ENCODE assay signal across 8 cellular contexts in genomic region chr16:25838724-25839186, GRCh38.
DNase-seq lines count a peak whose midpoint lies in the region; ATAC-seq and TF ChIP-seq lines count a peak whose summit lies in the region.

No MANE protein-coding gene starts in this region.

- H3K4me3 Mint-ChIP-seq in activated naive CD4-positive, alpha-beta T cell treated with anti-CD3 and anti-CD28 coated beads for 36 hours = no peak overlapping the region

- no peak overlapping the region for H3K27ac Mint-ChIP-seq in activated naive CD4-positive, alpha-beta T cell treated with anti-CD3 and anti-CD28 coated beads for 36 hours

- no peak overlapping the region for H3K27ac ChIP-seq in left ventricle myocardium inferior (replicated peaks)

- no peaks in the 10 kb centered on the region for H3K9me3 ChIP-seq in left ventricle myocardium inferior (replicated peaks)

- no peaks in the 10 kb centered on the region for H3K4me1 ChIP-seq in left ventricle myocardium inferior

- H3K4me1 Mint-ChIP-seq in activated naive CD4-positive, alpha-beta T cell treated with anti-CD3 and anti-CD28 coated beads for 36 hours (ENCODE audit: low read depth) = no peaks in the 10 kb centered on the region

- H3K36me3 Mint-ChIP-seq in activated naive CD4-positive, alpha-beta T cell treated with anti-CD3 and anti-CD28 coated beads for 36 hours (ENCODE audit: low read depth) = no peaks in the 10 kb centered on the region

- peak; percentile 78 for TF ChIP-seq CTCF in left ventricle myocardium inferior (IDR thresholded peaks at IDR 0.05; ENCODE audit: borderline replicate concordance)
- TF ChIP-seq CTCF in retinal pigment epithelial cell (conservative IDR thresholded peaks at IDR 0.05; ENCODE audit: low read depth, low read length) = peak; percentile 63

- H3K36me3 ChIP-seq in left ventricle myocardium inferior = no peaks in the 10 kb centered on the region

- H3K4me3 ChIP-seq in left ventricle myocardium inferior (no peak overlapping the region), retinal pigment epithelial cell (ENCODE audit: low read length) (no peak overlapping the region)

- no peaks in the 10 kb centered on the region for H3K9me3 Mint-ChIP-seq in activated naive CD4-positive, alpha-beta T cell treated with anti-CD3 and anti-CD28 coated beads for 36 hours

- H3K27me3 Mint-ChIP-seq in activated naive CD4-positive, alpha-beta T cell treated with anti-CD3 and anti-CD28 coated beads for 36 hours (ENCODE audit: low read depth) = peaks cover 15% of the 10 kb centered on the region

- CTCF ChIA-PET in activated naive CD4-positive, alpha-beta T cell treated with anti-CD3 and anti-CD28 coated beads for 36 hours (lab: Charles Lee) = interaction anchor here (0.7 to 0.8 kb wide), 2 partner anchors 615 to 807 kb away, joined by 3 to 4 read pairs; no protein-coding TSS in a partner anchor

- ATAC-seq in GM21526 (IDR thresholded peaks at IDR 0.05; ENCODE audit: low FRiP score, unreplicated experiment) = no peak

- H3K27me3 ChIP-seq in left ventricle myocardium inferior (ENCODE audit: low read depth) = peaks cover 57% of the 10 kb centered on the region

- DNase-seq in Daoy (ENCODE audit: low read depth) (peak; percentile 0), HuH-7.5 (ENCODE audit: low spot score) (peak; percentile 6), NOMO-1 treated with DMSO at 0.1 percent for 48 hours (lab: John Stamatoyannopoulos, UW; ENCODE audit: unreplicated experiment) (peak; percentile 49), left ventricle myocardium inferior (no peak), retinal pigment epithelial cell (ENCODE audit: low read depth) (no peak), glomerular visceral epithelial cell (ENCODE audit: extremely low spot score) (no peak)
- peak; percentile 39 for DNase-seq in activated naive CD4-positive, alpha-beta T cell treated with anti-CD3 and anti-CD28 coated beads for 36 hours

- intact Hi-C loops in activated naive CD4-positive, alpha-beta T cell treated with anti-CD3 and anti-CD28 coated beads for 36 hours (cut with micrococcal nuclease) = loop anchor here (1.0 to 10.0 kb wide), 6 partner anchors 564 to 1619 kb away; no protein-coding TSS in a partner anchor
- intact Hi-C loops in left ventricle myocardium inferior (cut with micrococcal nuclease) = no loop called here

Comparison
In these comparisons a context has a peak if more than half of its experiments do, and no peak if none do; other contexts are left out.
1. DNase-seq: peak in Daoy (single experiment), HuH-7.5 (single experiment), NOMO-1 treated with DMSO at 0.1 percent for 48 hours (single experiment) and activated naive CD4-positive, alpha-beta T cell treated with anti-CD3 and anti-CD28 coated beads for 36 hours (single experiment); none in left ventricle myocardium inferior (single experiment), retinal pigment epithelial cell (single experiment) and glomerular visceral epithelial cell (single experiment).